ENCODE assay signal across 10 cellular contexts in genomic region chr6:148701393-148701774, GRCh38. TPM values are rescaled to one million over a fixed set of nuclear protein-coding genes. Genes with fewer than 3 reads are reported as not detected.
DNase-seq lines count a peak whose midpoint lies in the region; ATAC-seq and TF ChIP-seq lines count a peak whose summit lies in the region.
"Had no signal": no experiment of that assay in that cellular context is flagged by ENCODE, and none has a peak within 500 bp of the region (broad histone marks: within the 10 kb centered on the region; RNA-seq: fewer than 3 reads in every experiment).

No MANE protein-coding gene starts in this region.

- H3K4me1 ChIP-seq in lower lobe of right lung: peaks cover 19% of the 10 kb centered on the region

- peaks cover 8% of the 10 kb centered on the region for H3K36me3 Mint-ChIP-seq in activated CD4-positive, alpha-beta memory T cell treated with anti-CD3 and anti-CD28 coated beads, Interleukin-2, amount 10 ng/mL, durations not matched to agents 7 days and 5 days (ENCODE audit: low read depth)

- H3K4me1 Mint-ChIP-seq in activated CD4-positive, alpha-beta memory T cell treated with anti-CD3 and anti-CD28 coated beads, Interleukin-2, amount 10 ng/mL, durations not matched to agents 7 days and 5 days: peaks cover 10% of the 10 kb centered on the region

- CTCF ChIA-PET in activated CD4-positive, alpha-beta memory T cell treated with anti-CD3 and anti-CD28 coated beads, Interleukin-2, amount 10 ng/mL, durations not matched to agents 7 days and 5 days (lab: Charles Lee): interaction anchor here (1.0 kb wide), 1 partner anchor 124 kb away, joined by 3 read pairs; no protein-coding TSS in a partner anchor

- peak overlapping the region; percentile 51 for H3K4me3 ChIP-seq in lower lobe of right lung

- intact Hi-C loops in lower lobe of right lung (cut with DNase I): no loop called here

- no peaks in the 10 kb centered on the region for H3K27me3 Mint-ChIP-seq in activated CD4-positive, alpha-beta memory T cell treated with anti-CD3 and anti-CD28 coated beads, Interleukin-2, amount 10 ng/mL, durations not matched to agents 7 days and 5 days

- H3K36me3 ChIP-seq in lower lobe of right lung: no peaks in the 10 kb centered on the region

- peaks cover 6% of the 10 kb centered on the region for H3K9me3 Mint-ChIP-seq in activated CD4-positive, alpha-beta memory T cell treated with anti-CD3 and anti-CD28 coated beads, Interleukin-2, amount 10 ng/mL, durations not matched to agents 7 days and 5 days

- ATAC-seq in GM19438 (IDR thresholded peaks at IDR 0.05; ENCODE audit: low read depth, unreplicated experiment) (peak; percentile 23), lower lobe of right lung (no peak), GM21381 (IDR thresholded peaks at IDR 0.05; ENCODE audit: unreplicated experiment) (no peak), HG02885 (IDR thresholded peaks at IDR 0.05; ENCODE audit: poor library complexity, unreplicated experiment) (no peak)

- H3K4me3 Mint-ChIP-seq in activated CD4-positive, alpha-beta memory T cell treated with anti-CD3 and anti-CD28 coated beads, Interleukin-2, amount 10 ng/mL, durations not matched to agents 7 days and 5 days: peak overlapping the region; percentile 77

- TF ChIP-seq CTCF in 22Rv1 (IDR thresholded peaks at IDR 0.05): no peak
- TF ChIP-seq CTCF in lower lobe of right lung (IDR thresholded peaks at IDR 0.05): no peak

- no peaks in the 10 kb centered on the region for H3K27me3 ChIP-seq in lower lobe of right lung (ENCODE audit: low read depth)

- no peaks in the 10 kb centered on the region for H3K9me3 ChIP-seq in lower lobe of right lung

- POLR2A ChIA-PET in activated CD4-positive, alpha-beta memory T cell treated with anti-CD3 and anti-CD28 coated beads, Interleukin-2, amount 10 ng/mL, durations not matched to agents 7 days and 5 days (lab: Charles Lee): interaction anchor here (1.3 to 1.5 kb wide), 2 partner anchors 7 to 11 kb away, joined by 3 read pairs; no protein-coding TSS in a partner anchor

- peak overlapping the region; percentile 76 for H3K27ac Mint-ChIP-seq in activated CD4-positive, alpha-beta memory T cell treated with anti-CD3 and anti-CD28 coated beads, Interleukin-2, amount 10 ng/mL, durations not matched to agents 7 days and 5 days

- H3K27ac ChIP-seq in 22Rv1 (0 out of 2 replicates have a peak overlapping the region, but pooled peaks have one; percentile 2), lower lobe of right lung (peak overlapping the region; percentile 37)

- DNase-seq in activated CD4-positive, alpha-beta memory T cell treated with anti-CD3 and anti-CD28 coated beads, Interleukin-2, amount 10 ng/mL, durations not matched to agents 7 days and 5 days: no peak
- no peak for DNase-seq in lower lobe of right lung
- no peak for DNase-seq in KG1 (lab: John Stamatoyannopoulos, UW)
- no peak for DNase-seq in hepatic stellate cell (ENCODE audit: low spot score)
- DNase-seq: erythroblast, NCI-H524 had no signal

RNA-seq across cellular contexts. Expression of gene UST, which starts 45.4 kb away (rescaled TPM):
- under 1 TPM; 0.80 to 0.93 TPM for total RNA-seq in activated CD4-positive, alpha-beta memory T cell treated with anti-CD3 and anti-CD28 coated beads, Interleukin-2, amount 10 ng/mL, durations not matched to agents 7 days and 5 days
- 11.8 TPM for total RNA-seq in lower lobe of right lung
